In genomic region chr20:58179432-58180099, GRCh38 we compare ENCODE assay signal across 8 cellular contexts. TPM values are rescaled to one million over a fixed set of nuclear protein-coding genes. Genes with fewer than 3 reads are reported as not detected.
DNase-seq lines count a peak whose midpoint lies in the region; ATAC-seq, FAIRE-seq and TF ChIP-seq lines count a peak whose summit lies in the region.

No MANE protein-coding gene starts in this region.

- H3K27me3 Mint-ChIP-seq in activated CD4-positive, alpha-beta T cell treated with anti-CD3 and anti-CD28 coated beads, Interleukin-2, amount 10 ng/mL, durations not matched to agents 24 days and 14 days: peaks cover 23% of the 10 kb centered on the region

- intact Hi-C loops in activated CD4-positive, alpha-beta T cell treated with anti-CD3 and anti-CD28 coated beads, Interleukin-2, amount 10 ng/mL, durations not matched to agents 24 days and 14 days (cut with micrococcal nuclease): loop anchor here (1.0 to 2.0 kb wide), 2 partner anchors 525 to 583 kb away; no protein-coding TSS in a partner anchor
- intact Hi-C loops in HepG2 (cut with micrococcal nuclease; ENCODE audit: unreplicated experiment): loop anchor here (1.0 kb wide), 2 partner anchors 525 to 557 kb away; no protein-coding TSS in a partner anchor

- 4% methylated on average over 44 of the region's 46 CpGs for WGBS in HepG2 (ENCODE audit: low lambda C conversion rate)

- H3K9me3 ChIP-seq in HepG2 (ENCODE audit: low read length): peaks cover 11% of the 10 kb centered on the region; the same call in 1 of the 2 replicates

- POLR2A ChIA-PET in AG04449 (lab: Yijun Ruan, JAX) (no interaction called here), HepG2 (lab: Yijun Ruan, JAX) (no interaction called here)

- no peaks in the 10 kb centered on the region for H3K36me3 Mint-ChIP-seq in activated CD4-positive, alpha-beta T cell treated with anti-CD3 and anti-CD28 coated beads, Interleukin-2, amount 10 ng/mL, durations not matched to agents 24 days and 14 days (ENCODE audit: low read depth)

- H3K27ac ChIP-seq in HepG2 (ENCODE audit: extremely low read length, insufficient read depth, low read length): no peak overlapping the region

- no peaks in the 10 kb centered on the region for H4K20me1 ChIP-seq in HepG2 (ENCODE audit: insufficient read depth, low read length)

- H3K27me3 ChIP-seq in HepG2 (ENCODE audit: control insufficient read depth in 1 of 2, insufficient read depth in 2 of 2, low read length in 2 of 2): peaks cover 17 to 61% of the 10 kb centered on the region in 2 experiments

- H3K79me2 ChIP-seq in HepG2 (ENCODE audit: insufficient read depth, low read length): no peaks in the 10 kb centered on the region

- no peak overlapping the region for H3K27ac Mint-ChIP-seq in activated CD4-positive, alpha-beta T cell treated with anti-CD3 and anti-CD28 coated beads, Interleukin-2, amount 10 ng/mL, durations not matched to agents 24 days and 14 days

- peak; percentile 95 for TF ChIP-seq RAD21 in HepG2 (CRISPR knock-in tag; IDR thresholded peaks at IDR 0.05)

- DNase-seq in AG04449 (ENCODE audit: low read depth, low spot score) (no peak), GM18507 (ENCODE audit: extremely low spot score, insufficient read length, low read depth) (peak; percentile 37), NCI-H146 (lab: John Stamatoyannopoulos, UW) (peak; percentile 62), choroid plexus epithelial cell (ENCODE audit: low read depth) (peak; percentile 40), HepG2 (ENCODE audit: low spot score) (peak; percentile 21)
- DNase-seq in activated CD4-positive, alpha-beta T cell treated with anti-CD3 and anti-CD28 coated beads, Interleukin-2, amount 10 ng/mL, durations not matched to agents 24 days and 14 days: peak; percentile 92
- DNase-seq in stimulated activated CD4-positive, alpha-beta T cell treated with anti-CD3 and anti-CD28 coated beads, Interleukin-4, amount 100 ng/mL, for 4 hours: peak; percentile 44 to 72

- H3K4me1 Mint-ChIP-seq in activated CD4-positive, alpha-beta T cell treated with anti-CD3 and anti-CD28 coated beads, Interleukin-2, amount 10 ng/mL, durations not matched to agents 24 days and 14 days: peaks cover 4% of the 10 kb centered on the region

- no peaks in the 10 kb centered on the region for H3K9me3 Mint-ChIP-seq in activated CD4-positive, alpha-beta T cell treated with anti-CD3 and anti-CD28 coated beads, Interleukin-2, amount 10 ng/mL, durations not matched to agents 24 days and 14 days

- no peak for TF ChIP-seq EP300 in HepG2 (IDR thresholded peaks at IDR 0.05; ENCODE audit: low read depth in 2 of 2, low read length in 2 of 2)
- no peak for TF ChIP-seq EP300 in HepG2 (CRISPR knock-in tag; IDR thresholded peaks at IDR 0.05; ENCODE audit: borderline replicate concordance)

- H3K36me3 ChIP-seq in HepG2 (replicated peaks in 1 of 2; ENCODE audit: control insufficient read depth in 1 of 2, insufficient read depth in 2 of 2, low read length in 2 of 2): no peaks in the 10 kb centered on the region

- no TSS peak for BruUV-seq in HepG2 (replicated peaks; lab: Mats Ljungman, UMichigan)

- CTCF ChIA-PET in AG04449 (lab: Yijun Ruan, JAX): interaction anchor here (0.7 to 5.9 kb wide), 23 partner anchors 9 to 1193 kb away, joined by 3 to 63 read pairs (median 4); no protein-coding TSS in a partner anchor
- CTCF ChIA-PET in HepG2 (lab: Yijun Ruan, JAX; ENCODE audit: low intra/inter-chr PET ratio, low total read pairs): interaction anchor here (1.7 to 2.3 kb wide), 4 partner anchors 30 to 582 kb away, joined by 5 to 18 read pairs (median 10); no protein-coding TSS in a partner anchor

- TF ChIP-seq CTCF in AG04449 (IDR thresholded peaks at IDR 0.05; ENCODE audit: insufficient read depth, low read length, missing control alignments): peak; percentile 92
- peak; percentile 78 for TF ChIP-seq CTCF in choroid plexus epithelial cell (conservative IDR thresholded peaks at IDR 0.05; ENCODE audit: low read depth, low read length)
- TF ChIP-seq CTCF in HepG2 (CRISPR knock-in tag; IDR thresholded peaks at IDR 0.05): peak; percentile 94

- no peak for TF ChIP-seq POLR2A in HepG2 (IDR thresholded peaks at IDR 0.05; ENCODE audit: insufficient read depth in 1 of 2, low read depth in 2 of 2, low read length in 2 of 2)

- in situ Hi-C loops in HepG2 (cut with HindIII; ENCODE audit: extremely low pct_ligation_motif_present, low pct_unique_long_range_greater_than_20kb): loop anchor here (5.0 kb wide), 1 partner anchor 527 kb away; no protein-coding TSS in a partner anchor

- H3K9ac ChIP-seq in HepG2 (ENCODE audit: insufficient read depth, low read depth, low read length): no peak overlapping the region

- ATAC-seq in HepG2 (peak; percentile 89), GM18520 (IDR thresholded peaks at IDR 0.05; ENCODE audit: unreplicated experiment) (no peak)

- FAIRE-seq in GM18507 (lab: Jason Lieb, UNC) (no peak), HepG2 (lab: Jason Lieb, UNC) (no peak)

- H3K4me3 ChIP-seq in AG04449 (ENCODE audit: low read depth, low read length) (peak overlapping the region; percentile 43), choroid plexus epithelial cell (ENCODE audit: low read depth, low read length) (peak overlapping the region; percentile 40), HepG2 (replicated peaks in 1 of 3; ENCODE audit: insufficient read depth in 1 of 3, low read depth in 2 of 3, low read length in 3 of 3) (peak overlapping the region in 1 of 3 experiments; percentile 12; a peak in 1 of 6 replicates)

- H3K4me1 ChIP-seq in HepG2 (ENCODE audit: insufficient read depth, low read length): 0 out of 2 replicates have a peak, but pooled peaks cover 4% of the 10 kb centered on the region

- no peak overlapping the region for H2AFZ ChIP-seq in HepG2 (ENCODE audit: low read length)

- peak overlapping the region; percentile 59 for H3K4me3 Mint-ChIP-seq in activated CD4-positive, alpha-beta T cell treated with anti-CD3 and anti-CD28 coated beads, Interleukin-2, amount 10 ng/mL, durations not matched to agents 24 days and 14 days

- H3K4me2 ChIP-seq in HepG2 (ENCODE audit: low read depth, low read length): peak overlapping the region; percentile 44

TF ChIP-seq in HepG2, 621 proteins besides CTCF, POLR2A, EP300 and RAD21 (continues in another document):
- TF ChIP-seq ZNF891 (CRISPR knock-in tag; IDR thresholded peaks at IDR 0.05) (0 out of 2 replicates have a peak, but pooled peaks have one; percentile 20), EED (CRISPR knock-in tag; IDR thresholded peaks at IDR 0.05) (peak; percentile 84; the same call in 1 of the 2 replicates), ZNF44 (CRISPR knock-in tag; IDR thresholded peaks at IDR 0.05) (0 out of 2 replicates have a peak, but pooled peaks have one; percentile 43), GLI4 (CRISPR knock-in tag; IDR thresholded peaks at IDR 0.05; ENCODE audit: borderline replicate concordance) (peak; percentile 59; the same call in 1 of the 2 replicates), LBX2 (CRISPR knock-in tag; IDR thresholded peaks at IDR 0.05; ENCODE audit: borderline replicate concordance) (peak; percentile 47; the same call in 1 of the 2 replicates), ZNF761 (CRISPR knock-in tag; conservative IDR thresholded peaks at IDR 0.05) (0 out of 2 replicates have a peak, but pooled peaks have one; percentile 86), EEA1 (CRISPR knock-in tag; IDR thresholded peaks at IDR 0.05; ENCODE audit: borderline replicate concordance) (peak; percentile 42; the same call in 1 of the 2 replicates), CBX5 (CRISPR knock-in tag; IDR thresholded peaks at IDR 0.05; ENCODE audit: borderline replicate concordance) (no peak), ZNF782 (CRISPR knock-in tag; IDR thresholded peaks at IDR 0.05; ENCODE audit: borderline replicate concordance) (0 out of 2 replicates have a peak, but pooled peaks have one; percentile 67), HNRNPK (IDR thresholded peaks at IDR 0.05; ENCODE audit: low read depth, low read length, poor library complexity, severe bottlenecking) (no peak), ZFP36 (IDR thresholded peaks at IDR 0.05; ENCODE audit: borderline replicate concordance, low read depth, low read length, partially characterized antibody) (peak; percentile 62), ZNF430 (CRISPR knock-in tag; IDR thresholded peaks at IDR 0.05) (peak; percentile 15; the same call in 1 of the 2 replicates)

RNA-seq across cellular contexts. Expression of gene ANKRD60, which starts 48.9 kb away (rescaled TPM):
- not detected in 2 replicates for total RNA-seq in activated CD4-positive, alpha-beta T cell treated with anti-CD3 and anti-CD28 coated beads, Interleukin-2, amount 10 ng/mL, durations not matched to agents 24 days and 14 days
- total RNA-seq in HepG2 (2016; rRNA removed; fragmentation: Illumina TruSeq; extraction: Trizol): not detected in 2 replicates
- total RNA-seq in HepG2 (2016; cell fraction: cytosol; rRNA removed; fragmentation: Illumina TruSeq; extraction: Trizol; ENCODE audit: low read depth): not detected in 2 replicates
- total RNA-seq in HepG2 (2016; cell fraction: insoluble cytoplasmic fraction; rRNA removed; fragmentation: Illumina TruSeq; extraction: Trizol): not detected in 2 replicates
- total RNA-seq in HepG2 (2016; cell fraction: membrane; rRNA removed; fragmentation: Illumina TruSeq; extraction: Trizol): not detected in 2 replicates
- total RNA-seq in HepG2 (2016; cell fraction: nucleus; rRNA removed; fragmentation: Illumina TruSeq; extraction: Trizol): not detected in 2 replicates
- polyA plus RNA-seq in HepG2 (2011; rRNA removed): not detected in 2 replicates
- not detected in 2 replicates for polyA plus RNA-seq in HepG2 (2011; cell fraction: cytosol; rRNA removed)
- polyA plus RNA-seq in HepG2 (2011; cell fraction: nucleus; rRNA removed): not detected in 2 replicates
- not detected in 2 replicates for polyA plus RNA-seq in HepG2 (2012)
- not detected in 2 replicates for polyA plus RNA-seq in HepG2 (2016; cell fraction: cytosol; fragmentation: Illumina TruSeq; extraction: Trizol; ENCODE audit: low read depth)
- not detected in 2 replicates for polyA plus RNA-seq in HepG2 (2016; cell fraction: insoluble cytoplasmic fraction; fragmentation: Illumina TruSeq; extraction: Trizol; ENCODE audit: low read depth)
- not detected in 2 replicates for polyA plus RNA-seq in HepG2 (2016; cell fraction: membrane; fragmentation: Illumina TruSeq; extraction: Trizol; ENCODE audit: low read depth)
- not detected in 2 replicates for polyA plus RNA-seq in HepG2 (2016; cell fraction: nucleus; fragmentation: Illumina TruSeq; extraction: Trizol; ENCODE audit: insufficient read depth, low read depth)
- not detected in 2 replicates for polyA minus RNA-seq in HepG2 (2011; rRNA and poly(A)+ RNA removed; ENCODE audit: low replicate concordance)
- polyA minus RNA-seq in HepG2 (2011; cell fraction: cytosol; rRNA and poly(A)+ RNA removed): not detected in 2 replicates
- not detected in 2 replicates for polyA minus RNA-seq in HepG2 (2011; cell fraction: nucleus; rRNA and poly(A)+ RNA removed)
